22 cellular contexts compared by ENCODE assay signal in the genomic region with DNA sequence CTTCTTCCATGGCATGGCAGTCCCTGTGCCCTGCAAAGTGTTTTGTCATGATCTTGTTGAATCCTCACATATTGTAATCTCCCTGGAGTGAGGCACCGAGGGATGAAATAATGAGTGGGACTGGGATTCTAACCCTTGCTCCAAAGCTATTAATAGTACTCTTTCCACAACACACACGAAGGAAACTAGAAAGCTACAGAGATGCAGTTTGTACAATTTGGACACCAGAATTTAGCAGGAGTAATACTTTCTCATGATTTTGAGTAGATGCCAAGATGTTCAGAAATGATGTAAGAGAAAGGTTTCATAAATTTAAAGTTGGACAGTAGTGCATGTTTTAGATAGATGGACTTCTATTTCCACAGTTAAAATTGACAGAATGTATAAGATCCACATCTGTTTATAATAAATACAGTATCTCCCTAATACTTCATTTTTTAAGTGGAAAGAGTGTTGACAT. TPM values are rescaled to one million over a fixed set of nuclear protein-coding genes. Genes with fewer than 3 reads are reported as not detected.
A peak's percentile ranks its signal among the peaks of the same experiment; 100 is the strongest.
DNase-seq lines count a peak whose midpoint lies in the region; ATAC-seq, FAIRE-seq and TF ChIP-seq lines count a peak whose summit lies in the region.
"Had no signal": no experiment of that assay in that cellular context is flagged by ENCODE, and none has a peak within 500 bp of the region (broad histone marks: within the 10 kb centered on the region; RNA-seq: fewer than 3 reads in every experiment).

No MANE protein-coding gene starts in this region.

- in situ Hi-C loops in mammary epithelial cell (cut with MboI; ENCODE audit: low sequenced_read_pairs in 2 of 2), result no loop called here
- in situ Hi-C loops in transverse colon (cut with MboI; ENCODE audit: low pct_ligation_motif_present in 1 of 4, low pct_unique_long_range_greater_than_20kb in 1 of 4, low sequenced_read_pairs in 3 of 4), result no loop called here

- H3K27me3 ChIP-seq in mammary epithelial cell (ENCODE audit: insufficient read depth, low read length) (no peaks in the 10 kb centered on the region), adipocyte (replicated peaks; ENCODE audit: control insufficient read depth, insufficient read depth, low read length) (no peaks in the 10 kb centered on the region), transverse colon (no peaks in the 10 kb centered on the region)
- H3K27me3 ChIP-seq: adrenal gland, spleen, tibial artery had no signal

- POLR2A ChIA-PET in MCF 10A (lab: Yijun Ruan, JAX), result interaction anchor here (0.7 to 5.9 kb wide), 7 partner anchors 10 to 821 kb away, joined by 3 to 58 read pairs (median 3); partner anchors contain the start of gene PRR15

- H3K79me2 ChIP-seq in mammary epithelial cell (ENCODE audit: insufficient read depth, low read length), result no peaks in the 10 kb centered on the region

- no peak for TF ChIP-seq EP300 in transverse colon (IDR thresholded peaks at IDR 0.05; ENCODE audit: low read depth)

- ATAC-seq in GM21381 (IDR thresholded peaks at IDR 0.05; ENCODE audit: unreplicated experiment), result no peak
- no peak for ATAC-seq in GM18868 (IDR thresholded peaks at IDR 0.05; ENCODE audit: unreplicated experiment)
- ATAC-seq: stimulated activated naive CD8-positive, alpha-beta T cell treated with anti-CD3 and anti-CD28 coated beads, Interleukin-15, Interleukin-2, amounts not matched to agents 100 U/mL and 50 U/mL, for 24 hours had no signal

- no peaks in the 10 kb centered on the region for H4K20me1 ChIP-seq in mammary epithelial cell (ENCODE audit: insufficient read depth, low read length)

- TF ChIP-seq POLR2A in transverse colon (IDR thresholded peaks at IDR 0.05), result no peak

- no peak overlapping the region for H3K27ac ChIP-seq in mammary epithelial cell (ENCODE audit: insufficient read depth, low read depth, low read length)
- peak overlapping the region; percentile 69 to 75 (median 70) for H3K27ac ChIP-seq in transverse colon
- H3K27ac ChIP-seq: coronary artery, spleen, tibial artery, WERI-Rb-1 had no signal

- H3K4me3 ChIP-seq in mammary epithelial cell (replicated peaks in 1 of 3; ENCODE audit: insufficient read depth in 1 of 3, low read depth in 2 of 3, low read length in 3 of 3) (no peak overlapping the region), adipocyte (ENCODE audit: low read length) (no peak overlapping the region), fibroblast of the aortic adventitia (ENCODE audit: low read depth, low read length) (no peak overlapping the region), transverse colon (no peak overlapping the region)
- H3K4me3 ChIP-seq: adrenal gland, coronary artery, spleen, tibial artery had no signal

- H3K27ac Mint-ChIP-seq in MCF 10A (ENCODE audit: low read depth, unreplicated experiment), result no peak overlapping the region
- H3K27ac Mint-ChIP-seq: B cell; T-helper 2 cell treated with Interferon-gamma antibody and Interleukin-4, amounts not matched to agents 5 μg/mL and 100 μg/mL, for 36 hours had no signal

- H3K36me3 ChIP-seq in mammary epithelial cell (ENCODE audit: insufficient read depth, low read length), result no peaks in the 10 kb centered on the region
- H3K36me3 ChIP-seq in adipocyte (ENCODE audit: control insufficient read depth, insufficient read depth, low read length, severe bottlenecking), result no peaks in the 10 kb centered on the region
- no peaks in the 10 kb centered on the region for H3K36me3 ChIP-seq in transverse colon
- H3K36me3 ChIP-seq: adrenal gland, spleen, tibial artery, WERI-Rb-1 had no signal

- WGBS in mammary epithelial cell (ENCODE audit: low coverage, missing lambda C conversion rate), result 4% methylated on average over 2 of the region's 2 CpGs
- 32 to 50% methylated on average over 2 of the region's 2 CpGs for WGBS in transverse colon (ENCODE audit: low coverage in 1 of 2), 2 donors

- peaks cover 43% of the 10 kb centered on the region for H3K4me1 Mint-ChIP-seq in MCF 10A (ENCODE audit: insufficient read depth, unreplicated experiment)

- no peak overlapping the region for H3K4me2 ChIP-seq in mammary epithelial cell (ENCODE audit: insufficient read depth, low read depth, low read length)

- no peaks in the 10 kb centered on the region for H3K27me3 Mint-ChIP-seq in MCF 10A (ENCODE audit: insufficient read depth, unreplicated experiment)

- H3K4me1 ChIP-seq in mammary epithelial cell (ENCODE audit: insufficient read depth, low read length) (peaks cover 55% of the 10 kb centered on the region), adipocyte (ENCODE audit: control insufficient read depth, insufficient read depth, low read length) (peaks cover 91% of the 10 kb centered on the region), transverse colon (peaks cover 0 to 52% (median 32%) of the 10 kb centered on the region in 4 donors)
- H3K4me1 ChIP-seq: adrenal gland had no signal

- H2AFZ ChIP-seq in mammary epithelial cell (ENCODE audit: low read depth, low read length), result peak overlapping the region; percentile 58

- H3K9me3 ChIP-seq in mammary epithelial cell (replicated peaks; ENCODE audit: insufficient read depth, low read length) (no peaks in the 10 kb centered on the region), adipocyte (ENCODE audit: control insufficient read depth, low read length) (no peaks in the 10 kb centered on the region), transverse colon (no peaks in the 10 kb centered on the region)
- H3K9me3 ChIP-seq: adrenal gland, spleen, tibial artery had no signal

- H3K9ac ChIP-seq in mammary epithelial cell (ENCODE audit: insufficient read depth, low read length) (no peak overlapping the region), adipocyte (ENCODE audit: low read length) (peak overlapping the region; percentile 31)

- CTCF ChIA-PET in mammary epithelial cell (lab: Charles Lee; ENCODE audit: low non-redundant PET) (interaction anchor here (0.6 kb wide), 1 partner anchor 261 kb away, joined by 11 read pairs; no protein-coding TSS in a partner anchor), MCF 10A (lab: Yijun Ruan, JAX) (interaction anchor here (0.5 to 1.4 kb wide), 8 partner anchors 11 to 1537 kb away, joined by 3 to 18 read pairs (median 5); no protein-coding TSS in a partner anchor)

- dilution Hi-C loops in mammary epithelial cell (cut with HindIII; ENCODE audit: low sequenced_read_pairs), result no loop called here

- intact Hi-C loops in mammary epithelial cell (cut with micrococcal nuclease) (no loop called here), MCF 10A (cut with micrococcal nuclease) (no loop called here), transverse colon (cut with DNase I; ENCODE audit: low total_unique reads) (no loop called here)

- H3K4me3 Mint-ChIP-seq in MCF 10A (ENCODE audit: unreplicated experiment), result no peak overlapping the region
- H3K4me3 Mint-ChIP-seq: B cell; T-helper 2 cell treated with Interferon-gamma antibody and Interleukin-4, amounts not matched to agents 5 μg/mL and 100 μg/mL, for 36 hours had no signal

- H3K9me3 Mint-ChIP-seq in MCF 10A (ENCODE audit: unreplicated experiment), result no peaks in the 10 kb centered on the region
- H3K9me3 Mint-ChIP-seq: T-helper 2 cell treated with Interferon-gamma antibody and Interleukin-4, amounts not matched to agents 5 μg/mL and 100 μg/mL, for 36 hours had no signal

- TF ChIP-seq CTCF in mammary epithelial cell (conservative IDR thresholded peaks at IDR 0.05 in 1 of 2, IDR thresholded peaks at IDR 0.05 in 1 of 2; ENCODE audit: extremely low read depth in 1 of 2, insufficient read depth in 1 of 2, low read depth in 1 of 2, low read length in 2 of 2), result no peak
- no peak for TF ChIP-seq CTCF in MCF 10A (IDR thresholded peaks at IDR 0.05; ENCODE audit: unreplicated experiment)
- no peak for TF ChIP-seq CTCF in fibroblast of the aortic adventitia (IDR thresholded peaks at IDR 0.05; ENCODE audit: insufficient read depth, low read length)
- peak in 1 of 5 experiments; percentile 5 for TF ChIP-seq CTCF in transverse colon (IDR thresholded peaks at IDR 0.05)

- no peak for FAIRE-seq in GM19239 (lab: Jason Lieb, UNC)

- H3K36me3 Mint-ChIP-seq in MCF 10A (ENCODE audit: insufficient read depth, unreplicated experiment), result no peaks in the 10 kb centered on the region

- DNase-seq in mammary epithelial cell, result no peak
- DNase-seq in MCF 10A (ENCODE audit: unreplicated experiment), result no peak
- DNase-seq in adipocyte (ENCODE audit: low read depth), result peak; percentile 64
- peak; percentile 86 for DNase-seq in fibroblast of the aortic adventitia (ENCODE audit: low read depth)
- DNase-seq in transverse colon, result no peak
- DNase-seq in GM19239 (ENCODE audit: insufficient read length, low spot score), result no peak
- DNase-seq: activated CD8-positive, alpha-beta memory T cell treated with anti-CD3 and anti-CD28 coated beads, Interleukin-2, amount 50 U/mL, for 48 hours; activated effector memory CD4-positive, alpha-beta T cell treated with anti-CD3 and anti-CD28 coated beads, Interleukin-2, amount 50 U/mL, for 16 hours; adrenal gland; foreskin melanocyte; NCI-H2081 treated with DMSO at 0.1 percent for 48 hours; spleen; stimulated activated CD4-positive, alpha-beta T cell treated with anti-CD3 and anti-CD28 coated beads, Interleukin-4, amount 100 ng/mL, for 1 hour; stimulated activated naive CD8-positive, alpha-beta T cell treated with anti-CD3 and anti-CD28 coated beads, Interleukin-15, Interleukin-2, amounts not matched to agents 100 U/mL and 50 U/mL, for 24 hours; tibial artery; WERI-Rb-1 had no signal

- BruUV-seq in mammary epithelial cell (replicated peaks; lab: Mats Ljungman, UMichigan) (no TSS peak), MCF 10A (replicated peaks; lab: Mats Ljungman, UMichigan) (no TSS peak)

RNA-seq across cellular contexts. Expression of gene PRR15, which starts 46.4 kb away (rescaled TPM):
- total RNA-seq in mammary epithelial cell, result 1 to 10 TPM in 1 of 2 donors, under 1 TPM in 1; 0.83 to 3.2 TPM
- polyA plus RNA-seq in mammary epithelial cell, result 4.1 TPM
- 0.52 TPM for polyA minus RNA-seq in mammary epithelial cell
- total RNA-seq in MCF 10A (2022), result 6.8 and 8.0 TPM in 2 replicates
- 2.4 TPM in 2 replicates for total RNA-seq in fibroblast of the aortic adventitia (ENCODE audit: low replicate concordance)
- total RNA-seq in transverse colon, result 100 to 1,000 TPM in 3 of 4 donors, 10 to 100 TPM in 1; 53.3 to 443 (median 294) TPM
- total RNA-seq: B cell, lung microvascular endothelial cell, spleen had no signal

Comparison
In these comparisons a context has a peak if more than half of its experiments do, and no peak if none do; other contexts are left out.
1. DNase-seq: peak in adipocyte (single experiment) and fibroblast of the aortic adventitia (single experiment); none in mammary epithelial cell (single experiment), MCF 10A (single experiment), transverse colon (single experiment) and GM19239 (single experiment).